Comparison of ENCODE assay signal across 1 cellular context in the genomic region with DNA sequence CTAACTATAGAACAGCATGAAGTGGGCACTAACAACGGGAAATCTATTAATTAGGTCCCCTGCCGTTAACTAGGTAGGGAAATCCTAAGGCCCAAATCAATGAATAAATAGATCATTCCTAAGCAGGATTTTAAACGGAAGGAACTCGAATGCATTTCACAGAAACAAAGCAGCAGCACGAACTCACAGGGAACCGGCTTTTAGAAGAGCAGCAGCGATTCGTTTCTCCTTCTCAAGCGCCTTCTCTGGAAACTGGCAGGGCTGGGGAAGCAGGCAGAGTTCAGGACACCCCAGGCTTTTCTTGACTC.
TF ChIP-seq lines count a peak whose summit lies in the region.

No MANE protein-coding gene starts in this region.

TF ChIP-seq in IMR-90, 13 proteins besides CTCF, POLR2A, EP300 and RAD21 (continued from another document):
- no peak for TF ChIP-seq USF2 (IDR thresholded peaks at IDR 0.05; ENCODE audit: low read depth, low read length)
- TF ChIP-seq BHLHE40 (IDR thresholded peaks at IDR 0.05; ENCODE audit: low read depth, low read length) = no peak
- TF ChIP-seq MAFK (IDR thresholded peaks at IDR 0.05; ENCODE audit: low read depth, low read length) = no peak
- no peak for TF ChIP-seq RCOR1 (IDR thresholded peaks at IDR 0.05; ENCODE audit: insufficient replicate concordance, low read length)
- TF ChIP-seq CEBPB (IDR thresholded peaks at IDR 0.05; ENCODE audit: low read depth, low read length) = no peak
- no peak for TF ChIP-seq NFE2L2 (IDR thresholded peaks at IDR 0.05; ENCODE audit: low read depth, low read length)
- TF ChIP-seq MAZ (IDR thresholded peaks at IDR 0.05; ENCODE audit: borderline replicate concordance, low read depth, low read length) = no peak
- no peak for TF ChIP-seq RFX5 (IDR thresholded peaks at IDR 0.05; ENCODE audit: low read depth, low read length)
- TF ChIP-seq CHD1 (IDR thresholded peaks at IDR 0.05; ENCODE audit: low read depth, low read length) = no peak
- no peak for TF ChIP-seq SMC3 (IDR thresholded peaks at IDR 0.05; ENCODE audit: low read depth, low read length)
- no peak for TF ChIP-seq MXI1 (IDR thresholded peaks at IDR 0.05; ENCODE audit: borderline replicate concordance, low read depth, low read length)
